39 cellular contexts compared by ENCODE assay signal in the genomic region with DNA sequence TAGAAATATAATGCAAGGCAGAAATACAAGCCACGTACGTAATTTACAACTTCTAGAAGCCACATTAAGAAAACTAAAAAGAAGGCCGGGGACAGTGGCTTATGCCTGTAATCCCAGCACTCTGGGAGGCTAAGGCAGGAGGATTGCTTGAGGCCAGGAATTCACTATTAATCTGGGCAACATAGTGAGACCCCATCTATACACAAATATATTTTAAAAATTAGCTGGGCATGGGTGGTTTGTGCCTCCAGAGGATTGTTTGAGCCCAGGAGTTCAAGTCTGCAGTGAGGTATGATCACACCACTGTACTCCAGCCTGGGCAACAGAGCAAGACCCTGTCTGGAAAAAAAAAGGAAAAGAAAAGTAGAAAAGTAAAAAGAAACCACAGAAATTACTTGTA.
"Had no signal": no experiment of that assay in that cellular context is flagged by ENCODE, and none has a peak within 500 bp of the region (broad histone marks: within the 10 kb centered on the region; RNA-seq: fewer than 3 reads in every experiment).

No MANE protein-coding gene starts in this region.

- H3K4me1 ChIP-seq: body of pancreas, breast epithelium had no signal

- H3K9me3 ChIP-seq: adrenal gland, ascending aorta, body of pancreas, breast epithelium had no signal

- H3K9me3 Mint-ChIP-seq: activated naive CD4-positive, alpha-beta T cell treated with anti-CD3 and anti-CD28 coated beads for 36 hours; activated naive CD4-positive, alpha-beta T cell treated with anti-CD3 and anti-CD28 coated beads, Interleukin-2, amount 10 ng/mL, durations not matched to agents 7 days and 5 days; activated naive CD4-positive, alpha-beta T cell treated with anti-CD3 and anti-CD28 coated beads, Interleukin-2, amount 50 U/mL, for 24 hours; activated naive CD4-positive, alpha-beta T cell treated with anti-CD3 and anti-CD28 coated beads, Interleukin-2, amount 50 U/mL, for 72 hours; activated naive CD8-positive, alpha-beta T cell treated with anti-CD3 and anti-CD28 coated beads for 36 hours; activated naive CD8-positive, alpha-beta T cell treated with anti-CD3 and anti-CD28 coated beads, Interleukin-2, amount 10 ng/mL, durations not matched to agents 7 days and 5 days; activated naive CD8-positive, alpha-beta T cell treated with anti-CD3 and anti-CD28 coated beads, Interleukin-2, amount 50 U/mL, for 24 hours; activated T-cell treated with anti-CD3 and anti-CD28 coated beads, Interleukin-2, amount 50 U/mL, for 24 hours; activated T-cell treated with anti-CD3 and anti-CD28 coated beads, Interleukin-2, amount 50 U/mL, for 4 hours; activated T-cell treated with anti-CD3 and anti-CD28 coated beads, Interleukin-2, amount 50 U/mL, for 72 hours; activated T-helper 1 cell treated with anti-CD3 and anti-CD28 coated beads, Interleukin-12 subunit alpha, Interleukin-12 subunit beta, Interleukin-2, Interleukin-4 antibody, amounts not matched to agents 30 ng/mL and 10 ng/mL and 1 ng/mL, durations not matched to agents 14 hours and 24 hours and 36 hours; activated T-helper 17 cell treated with anti-CD3 and anti-CD28 coated beads, Interleukin-2, amount 50 U/mL, for 72 hours; activated T-helper 2 cell treated with anti-CD3 and anti-CD28 coated beads, Interferon-gamma antibody, Interleukin-2, Interleukin-4, amounts not matched to agents 10 μg/mL and 5 μg/mL and 100 μg/mL, durations not matched to agents 14 hours and 24 hours and 36 hours; brain; central memory CD8-positive, alpha-beta T cell had no signal

- H3K4me3 Mint-ChIP-seq: activated naive CD4-positive, alpha-beta T cell treated with anti-CD3 and anti-CD28 coated beads for 36 hours; activated naive CD4-positive, alpha-beta T cell treated with anti-CD3 and anti-CD28 coated beads, Interleukin-2, amount 10 ng/mL, durations not matched to agents 7 days and 5 days; activated naive CD4-positive, alpha-beta T cell treated with anti-CD3 and anti-CD28 coated beads, Interleukin-2, amount 50 U/mL, for 24 hours; activated naive CD8-positive, alpha-beta T cell; activated naive CD8-positive, alpha-beta T cell treated with anti-CD3 and anti-CD28 coated beads for 36 hours; activated naive CD8-positive, alpha-beta T cell treated with anti-CD3 and anti-CD28 coated beads, Interleukin-2, amount 10 ng/mL, durations not matched to agents 7 days and 5 days; activated naive CD8-positive, alpha-beta T cell treated with anti-CD3 and anti-CD28 coated beads, Interleukin-2, amount 50 U/mL, for 24 hours; activated T-cell treated with anti-CD3 and anti-CD28 coated beads, Interleukin-2, amount 50 U/mL, for 24 hours; activated T-cell treated with anti-CD3 and anti-CD28 coated beads, Interleukin-2, amount 50 U/mL, for 4 hours; activated T-cell treated with anti-CD3 and anti-CD28 coated beads, Interleukin-2, amount 50 U/mL, for 72 hours; activated T-helper 1 cell treated with anti-CD3 and anti-CD28 coated beads, Interleukin-12 subunit alpha, Interleukin-12 subunit beta, Interleukin-2, Interleukin-4 antibody, amounts not matched to agents 30 ng/mL and 10 ng/mL and 1 ng/mL, durations not matched to agents 14 hours and 24 hours and 36 hours; activated T-helper 17 cell treated with anti-CD3 and anti-CD28 coated beads, Interleukin-2, amount 50 U/mL, for 72 hours; brain; central memory CD8-positive, alpha-beta T cell had no signal

- H3K27me3 ChIP-seq: adrenal gland, ascending aorta, body of pancreas, brain microvascular endothelial cell, breast epithelium, cardiac muscle cell had no signal

- H3K4me1 Mint-ChIP-seq: activated naive CD8-positive, alpha-beta T cell treated with anti-CD3 and anti-CD28 coated beads, Interleukin-2, amount 10 ng/mL, durations not matched to agents 7 days and 5 days; activated T-helper 17 cell treated with anti-CD3 and anti-CD28 coated beads, Interleukin-2, amount 50 U/mL, for 72 hours; central memory CD8-positive, alpha-beta T cell had no signal

- H3K36me3 Mint-ChIP-seq: activated naive CD4-positive, alpha-beta T cell treated with anti-CD3 and anti-CD28 coated beads, Interleukin-2, amount 50 U/mL, for 72 hours had no signal

- H3K27ac Mint-ChIP-seq: activated naive CD4-positive, alpha-beta T cell treated with anti-CD3 and anti-CD28 coated beads for 36 hours; activated naive CD4-positive, alpha-beta T cell treated with anti-CD3 and anti-CD28 coated beads, Interleukin-2, amount 10 ng/mL, durations not matched to agents 7 days and 5 days; activated naive CD4-positive, alpha-beta T cell treated with anti-CD3 and anti-CD28 coated beads, Interleukin-2, amount 50 U/mL, for 24 hours; activated naive CD4-positive, alpha-beta T cell treated with anti-CD3 and anti-CD28 coated beads, Interleukin-2, amount 50 U/mL, for 72 hours; activated naive CD8-positive, alpha-beta T cell; activated naive CD8-positive, alpha-beta T cell treated with anti-CD3 and anti-CD28 coated beads for 36 hours; activated naive CD8-positive, alpha-beta T cell treated with anti-CD3 and anti-CD28 coated beads, Interleukin-2, amount 10 ng/mL, durations not matched to agents 7 days and 5 days; activated naive CD8-positive, alpha-beta T cell treated with anti-CD3 and anti-CD28 coated beads, Interleukin-2, amount 50 U/mL, for 24 hours; activated T-cell treated with anti-CD3 and anti-CD28 coated beads, Interleukin-2, amount 50 U/mL, for 24 hours; activated T-cell treated with anti-CD3 and anti-CD28 coated beads, Interleukin-2, amount 50 U/mL, for 72 hours; activated T-helper 1 cell treated with anti-CD3 and anti-CD28 coated beads, Interleukin-12 subunit alpha, Interleukin-12 subunit beta, Interleukin-2, Interleukin-4 antibody, amounts not matched to agents 30 ng/mL and 10 ng/mL and 1 ng/mL, durations not matched to agents 14 hours and 24 hours and 36 hours; activated T-helper 17 cell treated with anti-CD3 and anti-CD28 coated beads, Interleukin-2, amount 50 U/mL, for 72 hours; activated T-helper 2 cell treated with anti-CD3 and anti-CD28 coated beads, Interferon-gamma antibody, Interleukin-2, Interleukin-4, amounts not matched to agents 10 μg/mL and 5 μg/mL and 100 μg/mL, durations not matched to agents 14 hours and 24 hours and 36 hours had no signal

- FAIRE-seq: astrocyte, bronchial epithelial cell had no signal

- H3K27me3 Mint-ChIP-seq: activated naive CD4-positive, alpha-beta T cell treated with anti-CD3 and anti-CD28 coated beads, Interleukin-2, amount 10 ng/mL, durations not matched to agents 7 days and 5 days; activated naive CD4-positive, alpha-beta T cell treated with anti-CD3 and anti-CD28 coated beads, Interleukin-2, amount 50 U/mL, for 24 hours; activated naive CD8-positive, alpha-beta T cell; activated naive CD8-positive, alpha-beta T cell treated with anti-CD3 and anti-CD28 coated beads for 36 hours; activated naive CD8-positive, alpha-beta T cell treated with anti-CD3 and anti-CD28 coated beads, Interleukin-2, amount 10 ng/mL, durations not matched to agents 7 days and 5 days; activated naive CD8-positive, alpha-beta T cell treated with anti-CD3 and anti-CD28 coated beads, Interleukin-2, amount 50 U/mL, for 24 hours; activated T-cell treated with anti-CD3 and anti-CD28 coated beads, Interleukin-2, amount 50 U/mL, for 24 hours; activated T-helper 17 cell treated with anti-CD3 and anti-CD28 coated beads, Interleukin-2, amount 50 U/mL, for 72 hours; brain; central memory CD8-positive, alpha-beta T cell had no signal

- H3K36me3 ChIP-seq: adrenal gland, brain microvascular endothelial cell, breast epithelium, cardiac muscle cell had no signal

- ATAC-seq: activated naive CD4-positive, alpha-beta T cell treated with anti-CD3 and anti-CD28 coated beads, Interleukin-2, amount 50 U/mL, for 72 hours; activated naive CD8-positive, alpha-beta T cell treated with anti-CD3 and anti-CD28 coated beads, Interleukin-2, amount 50 U/mL, for 24 hours; activated T-cell treated with anti-CD3 and anti-CD28 coated beads, Interleukin-2, amount 50 U/mL, for 4 hours; activated T-cell treated with anti-CD3 and anti-CD28 coated beads, Interleukin-2, amount 50 U/mL, for 72 hours; activated T-helper 17 cell treated with anti-CD3 and anti-CD28 coated beads, Interleukin-2, amount 50 U/mL, for 72 hours; body of pancreas had no signal

- H3K27ac ChIP-seq: adrenal gland, ascending aorta, body of pancreas, brain microvascular endothelial cell, breast epithelium, cardiac muscle cell had no signal

- H3K4me3 ChIP-seq: adrenal gland, ascending aorta, body of pancreas, breast epithelium, cardiac muscle cell had no signal

- DNase-seq: activated effector memory CD4-positive, alpha-beta T cell treated with anti-CD3 and anti-CD28 coated beads, Interleukin-2, amount 50 U/mL, for 16 hours; activated effector memory CD4-positive, alpha-beta T cell treated with Interleukin-2 at 50 U/mL for 16 hours; activated gamma-delta T cell; activated gamma-delta T cell treated with Interleukin-2 at 50 U/mL for 16 hours; activated naive CD4-positive, alpha-beta T cell; activated naive CD4-positive, alpha-beta T cell treated with anti-CD3 and anti-CD28 coated beads for 36 hours; activated naive CD4-positive, alpha-beta T cell treated with anti-CD3 and anti-CD28 coated beads, Interleukin-2, amount 10 ng/mL, durations not matched to agents 7 days and 5 days; activated naive CD4-positive, alpha-beta T cell treated with anti-CD3 and anti-CD28 coated beads, Interleukin-2, amount 50 U/mL, for 16 hours; activated naive CD4-positive, alpha-beta T cell treated with Interleukin-2 at 50 U/mL for 16 hours; activated naive CD8-positive, alpha-beta T cell treated with anti-CD3 and anti-CD28 coated beads for 36 hours; activated naive CD8-positive, alpha-beta T cell treated with anti-CD3 and anti-CD28 coated beads, Interleukin-2, amount 10 ng/mL, durations not matched to agents 7 days and 5 days; activated naive CD8-positive, alpha-beta T cell treated with anti-CD3 and anti-CD28 coated beads, Interleukin-2, amount 50 U/mL, for 24 hours; activated T-cell treated with anti-CD3 and anti-CD28 coated beads, Interleukin-2, amount 50 U/mL, for 24 hours; activated T-cell treated with anti-CD3 and anti-CD28 coated beads, Interleukin-2, amount 50 U/mL, for 4 hours; activated T-cell treated with anti-CD3 and anti-CD28 coated beads, Interleukin-2, amount 50 U/mL, for 48 hours; activated T-cell treated with anti-CD3 and anti-CD28 coated beads, Interleukin-2, amount 50 U/mL, for 72 hours; adrenal gland; amniotic stem cell; amygdala; anterior cingulate cortex; aorta; body of pancreas; brain microvascular endothelial cell; caudate nucleus; central memory CD4-positive, alpha-beta T cell; cerebellar nuclear complex had no signal
